Comparison of ENCODE assay signal across 2 cellular contexts in the genomic region with DNA sequence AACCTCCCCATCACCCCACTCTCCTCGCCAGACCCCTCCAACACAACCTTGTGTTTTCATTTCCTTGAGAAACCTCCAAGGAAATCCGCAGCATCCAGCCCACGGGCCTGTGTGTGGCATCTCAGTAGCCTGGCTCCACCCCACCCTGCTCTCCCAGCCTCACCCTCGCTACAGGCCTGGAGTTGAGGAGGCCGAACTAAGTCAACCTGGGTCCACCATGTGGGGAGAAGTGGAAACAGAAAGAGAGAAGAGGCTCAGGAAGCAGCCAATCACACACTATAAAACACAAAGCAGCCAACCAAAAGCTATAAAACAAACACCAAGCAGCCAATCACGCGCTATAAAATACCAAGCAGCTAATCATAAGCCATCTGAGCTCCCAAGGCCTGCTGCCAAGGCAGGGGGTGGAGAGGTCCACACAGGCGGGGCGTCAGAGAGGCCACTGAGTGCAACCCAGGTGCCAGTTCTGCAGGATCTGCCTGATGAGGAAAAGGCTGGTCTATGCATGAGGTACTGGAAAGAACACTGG.
TF ChIP-seq lines count a peak whose summit lies in the region.

No MANE protein-coding gene starts in this region.

TF ChIP-seq in SK-N-SH treated with all-trans-retinoic acid at 6 μM for 48 hours, 23 proteins besides CTCF, POLR2A, EP300 and RAD21 (continued from another document):
- TF ChIP-seq, protein P1, sequence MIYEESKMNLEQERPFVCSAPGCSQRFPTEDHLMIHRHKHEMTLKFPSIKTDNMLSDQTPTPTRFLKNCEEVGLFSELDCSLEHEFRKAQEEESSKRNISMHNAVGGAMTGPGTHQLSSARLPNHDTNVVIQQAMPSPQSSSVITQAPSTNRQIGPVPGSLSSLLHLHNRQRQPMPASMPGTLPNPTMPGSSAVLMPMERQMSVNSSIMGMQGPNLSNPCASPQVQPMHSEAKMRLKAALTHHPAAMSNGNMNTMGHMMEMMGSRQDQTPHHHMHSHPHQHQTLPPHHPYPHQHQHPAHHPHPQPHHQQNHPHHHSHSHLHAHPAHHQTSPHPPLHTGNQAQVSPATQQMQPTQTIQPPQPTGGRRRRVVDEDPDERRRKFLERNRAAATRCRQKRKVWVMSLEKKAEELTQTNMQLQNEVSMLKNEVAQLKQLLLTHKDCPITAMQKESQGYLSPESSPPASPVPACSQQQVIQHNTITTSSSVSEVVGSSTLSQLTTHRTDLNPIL (CRISPR knock-in tag; IDR thresholded peaks at IDR 0.05; ENCODE audit: low read depth), result no peak
- TF ChIP-seq, protein P2, sequence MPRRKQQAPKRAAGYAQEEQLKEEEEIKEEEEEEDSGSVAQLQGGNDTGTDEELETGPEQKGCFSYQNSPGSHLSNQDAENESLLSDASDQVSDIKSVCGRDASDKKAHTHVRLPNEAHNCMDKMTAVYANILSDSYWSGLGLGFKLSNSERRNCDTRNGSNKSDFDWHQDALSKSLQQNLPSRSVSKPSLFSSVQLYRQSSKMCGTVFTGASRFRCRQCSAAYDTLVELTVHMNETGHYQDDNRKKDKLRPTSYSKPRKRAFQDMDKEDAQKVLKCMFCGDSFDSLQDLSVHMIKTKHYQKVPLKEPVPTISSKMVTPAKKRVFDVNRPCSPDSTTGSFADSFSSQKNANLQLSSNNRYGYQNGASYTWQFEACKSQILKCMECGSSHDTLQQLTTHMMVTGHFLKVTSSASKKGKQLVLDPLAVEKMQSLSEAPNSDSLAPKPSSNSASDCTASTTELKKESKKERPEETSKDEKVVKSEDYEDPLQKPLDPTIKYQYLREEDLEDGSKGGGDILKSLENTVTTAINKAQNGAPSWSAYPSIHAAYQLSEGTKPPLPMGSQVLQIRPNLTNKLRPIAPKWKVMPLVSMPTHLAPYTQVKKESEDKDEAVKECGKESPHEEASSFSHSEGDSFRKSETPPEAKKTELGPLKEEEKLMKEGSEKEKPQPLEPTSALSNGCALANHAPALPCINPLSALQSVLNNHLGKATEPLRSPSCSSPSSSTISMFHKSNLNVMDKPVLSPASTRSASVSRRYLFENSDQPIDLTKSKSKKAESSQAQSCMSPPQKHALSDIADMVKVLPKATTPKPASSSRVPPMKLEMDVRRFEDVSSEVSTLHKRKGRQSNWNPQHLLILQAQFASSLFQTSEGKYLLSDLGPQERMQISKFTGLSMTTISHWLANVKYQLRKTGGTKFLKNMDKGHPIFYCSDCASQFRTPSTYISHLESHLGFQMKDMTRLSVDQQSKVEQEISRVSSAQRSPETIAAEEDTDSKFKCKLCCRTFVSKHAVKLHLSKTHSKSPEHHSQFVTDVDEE (CRISPR knock-in tag; IDR thresholded peaks at IDR 0.05), result no peak
- no peak for TF ChIP-seq ESRRG (CRISPR knock-in tag; IDR thresholded peaks at IDR 0.05)
- TF ChIP-seq ZC3H10 (CRISPR knock-in tag; IDR thresholded peaks at IDR 0.05), result no peak
- no peak for TF ChIP-seq ARNTL (CRISPR knock-in tag; IDR thresholded peaks at IDR 0.05; ENCODE audit: borderline replicate concordance, low read depth)
- TF ChIP-seq ZFP3 (CRISPR knock-in tag; IDR thresholded peaks at IDR 0.05), result no peak

TF ChIP-seq in SK-N-SH, 30 proteins besides CTCF, POLR2A, EP300 and RAD21 (continued from another document):
- TF ChIP-seq, protein P3, sequence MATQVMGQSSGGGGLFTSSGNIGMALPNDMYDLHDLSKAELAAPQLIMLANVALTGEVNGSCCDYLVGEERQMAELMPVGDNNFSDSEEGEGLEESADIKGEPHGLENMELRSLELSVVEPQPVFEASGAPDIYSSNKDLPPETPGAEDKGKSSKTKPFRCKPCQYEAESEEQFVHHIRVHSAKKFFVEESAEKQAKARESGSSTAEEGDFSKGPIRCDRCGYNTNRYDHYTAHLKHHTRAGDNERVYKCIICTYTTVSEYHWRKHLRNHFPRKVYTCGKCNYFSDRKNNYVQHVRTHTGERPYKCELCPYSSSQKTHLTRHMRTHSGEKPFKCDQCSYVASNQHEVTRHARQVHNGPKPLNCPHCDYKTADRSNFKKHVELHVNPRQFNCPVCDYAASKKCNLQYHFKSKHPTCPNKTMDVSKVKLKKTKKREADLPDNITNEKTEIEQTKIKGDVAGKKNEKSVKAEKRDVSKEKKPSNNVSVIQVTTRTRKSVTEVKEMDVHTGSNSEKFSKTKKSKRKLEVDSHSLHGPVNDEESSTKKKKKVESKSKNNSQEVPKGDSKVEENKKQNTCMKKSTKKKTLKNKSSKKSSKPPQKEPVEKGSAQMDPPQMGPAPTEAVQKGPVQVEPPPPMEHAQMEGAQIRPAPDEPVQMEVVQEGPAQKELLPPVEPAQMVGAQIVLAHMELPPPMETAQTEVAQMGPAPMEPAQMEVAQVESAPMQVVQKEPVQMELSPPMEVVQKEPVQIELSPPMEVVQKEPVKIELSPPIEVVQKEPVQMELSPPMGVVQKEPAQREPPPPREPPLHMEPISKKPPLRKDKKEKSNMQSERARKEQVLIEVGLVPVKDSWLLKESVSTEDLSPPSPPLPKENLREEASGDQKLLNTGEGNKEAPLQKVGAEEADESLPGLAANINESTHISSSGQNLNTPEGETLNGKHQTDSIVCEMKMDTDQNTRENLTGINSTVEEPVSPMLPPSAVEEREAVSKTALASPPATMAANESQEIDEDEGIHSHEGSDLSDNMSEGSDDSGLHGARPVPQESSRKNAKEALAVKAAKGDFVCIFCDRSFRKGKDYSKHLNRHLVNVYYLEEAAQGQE (IDR thresholded peaks at IDR 0.05; ENCODE audit: low read depth, low read length), result no peak
- TF ChIP-seq FOSL2 (IDR thresholded peaks at IDR 0.05; ENCODE audit: borderline replicate concordance, low read depth) (no peak), EZH2phosphoT487 (IDR thresholded peaks at IDR 0.05; ENCODE audit: borderline replicate concordance, low read depth) (no peak), RFX5 (IDR thresholded peaks at IDR 0.05; ENCODE audit: low read length) (no peak), NRF1 (IDR thresholded peaks at IDR 0.05; ENCODE audit: low read depth, low read length) (no peak), MEF2A (IDR thresholded peaks at IDR 0.05; ENCODE audit: borderline replicate concordance, low read depth) (no peak), YY1 (IDR thresholded peaks at IDR 0.05; ENCODE audit: low read depth) (no peak), SMC3 (IDR thresholded peaks at IDR 0.05; ENCODE audit: low read depth, low read length) (no peak)
- TF ChIP-seq, protein P4, sequence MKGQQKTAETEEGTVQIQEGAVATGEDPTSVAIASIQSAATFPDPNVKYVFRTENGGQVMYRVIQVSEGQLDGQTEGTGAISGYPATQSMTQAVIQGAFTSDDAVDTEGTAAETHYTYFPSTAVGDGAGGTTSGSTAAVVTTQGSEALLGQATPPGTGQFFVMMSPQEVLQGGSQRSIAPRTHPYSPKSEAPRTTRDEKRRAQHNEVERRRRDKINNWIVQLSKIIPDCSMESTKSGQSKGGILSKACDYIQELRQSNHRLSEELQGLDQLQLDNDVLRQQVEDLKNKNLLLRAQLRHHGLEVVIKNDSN (IDR thresholded peaks at IDR 0.05; ENCODE audit: borderline replicate concordance, low read depth), result no peak
- TF ChIP-seq, protein P5, sequence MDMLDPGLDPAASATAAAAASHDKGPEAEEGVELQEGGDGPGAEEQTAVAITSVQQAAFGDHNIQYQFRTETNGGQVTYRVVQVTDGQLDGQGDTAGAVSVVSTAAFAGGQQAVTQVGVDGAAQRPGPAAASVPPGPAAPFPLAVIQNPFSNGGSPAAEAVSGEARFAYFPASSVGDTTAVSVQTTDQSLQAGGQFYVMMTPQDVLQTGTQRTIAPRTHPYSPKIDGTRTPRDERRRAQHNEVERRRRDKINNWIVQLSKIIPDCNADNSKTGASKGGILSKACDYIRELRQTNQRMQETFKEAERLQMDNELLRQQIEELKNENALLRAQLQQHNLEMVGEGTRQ (IDR thresholded peaks at IDR 0.05; ENCODE audit: borderline replicate concordance, low read depth, low read length), result no peak
- TF ChIP-seq, protein P6, sequence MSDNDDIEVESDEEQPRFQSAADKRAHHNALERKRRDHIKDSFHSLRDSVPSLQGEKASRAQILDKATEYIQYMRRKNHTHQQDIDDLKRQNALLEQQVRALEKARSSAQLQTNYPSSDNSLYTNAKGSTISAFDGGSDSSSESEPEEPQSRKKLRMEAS (IDR thresholded peaks at IDR 0.05; ENCODE audit: low read depth), result no peak
